In the genomic region with DNA sequence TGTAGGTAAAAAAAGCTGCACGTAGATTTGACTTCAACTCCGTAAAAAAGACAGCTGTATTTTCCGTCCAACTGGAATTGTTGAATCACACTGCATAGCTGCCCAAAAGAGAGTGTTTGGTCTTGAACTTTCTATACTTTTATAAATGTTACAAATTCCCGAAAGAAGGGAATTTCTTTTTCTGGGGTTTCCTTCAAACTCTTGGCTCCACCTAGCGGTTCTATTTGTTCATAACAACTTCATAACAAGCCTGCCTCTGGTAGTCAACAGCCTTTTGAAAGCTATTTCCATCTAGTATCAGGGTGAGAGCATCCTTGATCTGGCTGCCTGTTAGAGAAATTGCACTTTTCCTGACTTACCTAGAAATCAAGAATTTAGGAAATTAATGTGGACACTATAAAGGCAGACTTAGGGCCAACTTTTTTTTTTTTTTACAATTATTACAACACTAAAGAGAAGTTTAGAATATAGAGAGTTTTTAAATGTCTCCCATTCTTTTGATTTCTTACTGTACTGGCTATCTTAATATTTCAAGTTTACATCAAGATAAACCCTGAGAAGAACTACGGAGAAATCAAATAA, we compare ENCODE assay signal across 8 cellular contexts. TPM values are rescaled to one million over a fixed set of nuclear protein-coding genes. Genes with fewer than 3 reads are reported as not detected.
DNase-seq lines count a peak whose midpoint lies in the region; ATAC-seq and TF ChIP-seq lines count a peak whose summit lies in the region.

No MANE protein-coding gene starts in this region.

- H3K79me2 ChIP-seq in osteoblast (ENCODE audit: insufficient read depth, low read length) = no peaks in the 10 kb centered on the region

- H3K4me1 ChIP-seq in osteoblast (ENCODE audit: insufficient read depth, low read length) = peaks cover 2% of the 10 kb centered on the region

- TF ChIP-seq CTCF in GM10266 (IDR thresholded peaks at IDR 0.05; ENCODE audit: control insufficient read depth, insufficient read depth, low read depth, missing control alignments) (peak; percentile 67), VCaP (conservative IDR thresholded peaks at IDR 0.05) (peak; percentile 82), osteoblast (IDR thresholded peaks at IDR 0.05; ENCODE audit: extremely low read depth, low read depth, low read length) (peak; percentile 73)

- no peak overlapping the region for H3K4me3 ChIP-seq in osteoblast (ENCODE audit: insufficient read depth, low read length)

- no peak for ATAC-seq in HG03108 (IDR thresholded peaks at IDR 0.05; ENCODE audit: unreplicated experiment)

- H4K20me1 ChIP-seq in osteoblast (ENCODE audit: insufficient read depth, low read length) = no peaks in the 10 kb centered on the region

- H3K27me3 ChIP-seq in osteoblast (ENCODE audit: insufficient read depth, low read length) = no peaks in the 10 kb centered on the region

- peak; percentile 72 for DNase-seq in AG08396 (ENCODE audit: low spot score)
- peak; percentile 54 for DNase-seq in GM10266 (ENCODE audit: extremely low spot score)
- DNase-seq in NCI-H2107 (lab: John Stamatoyannopoulos, UW) = peak; percentile 12
- DNase-seq in foreskin melanocyte = peak; percentile 38
- peak; percentile 89 for DNase-seq in osteoblast (ENCODE audit: insufficient read length, low spot score, missing footprints)
- DNase-seq in stimulated activated CD4-positive, alpha-beta T cell treated with anti-CD3 and anti-CD28 coated beads, Interleukin-15, amount 100 ng/mL, for 24 hours = no peak

- H3K9me3 ChIP-seq in osteoblast (ENCODE audit: low read depth, low read length) = no peaks in the 10 kb centered on the region

- H3K36me3 ChIP-seq in osteoblast (ENCODE audit: insufficient read depth, low read length) = no peaks in the 10 kb centered on the region

- peak overlapping the region; percentile 35 for H3K4me2 ChIP-seq in osteoblast (ENCODE audit: insufficient read depth, low read length)

- H3K27ac ChIP-seq in VCaP = 0 out of 2 replicates have a peak overlapping the region, but pooled peaks have one; percentile 10
- no peak overlapping the region for H3K27ac ChIP-seq in osteoblast (ENCODE audit: low read depth, low read length)

- peak overlapping the region; percentile 26 for H2AFZ ChIP-seq in osteoblast (ENCODE audit: low read length)

RNA-seq across cellular contexts. Expression of a gene that starts 48.1 kb away (rescaled TPM):
- total RNA-seq in osteoblast = 42.1 and 46.7 TPM in 2 replicates
